ENCODE assay signal across 9 cellular contexts in the genomic region with DNA sequence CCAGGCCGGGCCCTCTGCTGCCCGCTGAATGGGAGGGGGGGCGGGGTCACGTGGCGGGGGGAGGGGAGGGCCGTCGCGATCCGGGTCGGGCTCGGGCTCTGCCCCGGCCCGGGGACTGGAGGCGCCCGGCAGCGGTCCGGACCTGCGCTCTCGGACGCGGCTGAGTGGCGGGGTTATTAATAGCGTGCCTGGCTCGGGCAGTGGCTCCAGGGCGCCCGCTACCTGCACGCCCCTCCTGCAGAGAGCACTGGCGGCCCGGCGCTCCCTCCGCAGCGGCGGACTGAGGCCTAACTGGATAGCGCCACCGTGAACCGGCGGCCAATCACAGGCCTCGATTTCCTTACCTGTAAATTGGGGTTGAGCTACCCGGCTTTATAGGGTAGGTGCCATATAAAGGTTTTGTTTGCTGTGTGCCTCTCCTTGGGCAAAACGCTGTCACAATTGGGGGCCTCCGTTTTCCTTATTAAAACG. TPM values are rescaled to one million over a fixed set of nuclear protein-coding genes. Genes with fewer than 3 reads are reported as not detected.
DNase-seq lines count a peak whose midpoint lies in the region; FAIRE-seq and TF ChIP-seq lines count a peak whose summit lies in the region.
"Had no signal": no experiment of that assay in that cellular context is flagged by ENCODE, and none has a peak within 500 bp of the region (broad histone marks: within the 10 kb centered on the region; RNA-seq: fewer than 3 reads in every experiment).

No MANE protein-coding gene starts in this region.

- H3K27ac ChIP-seq in H1 (ENCODE audit: low read depth, low read length) (no peak overlapping the region), mesenchymal stem cell (ENCODE audit: low read length, poor library complexity, severe bottlenecking) (peak overlapping the region; percentile 36), uterus (peak overlapping the region; percentile 94 to 97)

- no peak for FAIRE-seq in H1 (lab: Jason Lieb, UNC)

- H2BK15ac ChIP-seq in H1 (ENCODE audit: low read length) = 0 out of 2 replicates have a peak overlapping the region, but pooled peaks have one; percentile 92
- no peak overlapping the region for H2BK15ac ChIP-seq in mesenchymal stem cell (ENCODE audit: low read depth, poor library complexity, severe bottlenecking)

- H3K4me3 ChIP-seq in H1 (ENCODE audit: extremely low read depth in 1 of 4, insufficient read depth in 2 of 4, low read depth in 3 of 4, low read length in 4 of 4) (peak overlapping the region; percentile 22 to 62 (median 38); a peak in 7 of 8 replicates), mesenchymal stem cell (ENCODE audit: insufficient read depth in 1 of 2, low read depth in 1 of 2, low read length in 2 of 2) (peak overlapping the region; percentile 33 to 71), uterus (peak overlapping the region; percentile 15 to 48)

- intact Hi-C loops in uterus (cut with DNase I; ENCODE audit: low total_unique reads) = no loop called here

- TF ChIP-seq CTCF in H1 (IDR thresholded peaks at IDR 0.05; ENCODE audit: control extremely low read depth in 1 of 3, insufficient read depth in 1 of 3, low read depth in 1 of 3, low read length in 3 of 3) (peak in 1 of 3 experiments; percentile 17; a peak in 1 of 4 replicates), uterus (IDR thresholded peaks at IDR 0.05) (peak in 2 of 4 experiments; percentile 24 to 41)

- H3K18ac ChIP-seq in H1 (ENCODE audit: extremely low read depth, low read length) (peak overlapping the region; percentile 60; the same call in 1 of the 2 replicates), mesenchymal stem cell (ENCODE audit: low read depth in 1 of 2, low read length in 2 of 2) (peak overlapping the region; percentile 6 to 84)

- H3K4ac ChIP-seq in H1 (replicated peaks; ENCODE audit: insufficient read length, low read depth, low read length) (no peak overlapping the region), mesenchymal stem cell (ENCODE audit: low read depth in 1 of 2, low read length in 2 of 2) (peak overlapping the region in 1 of 2 experiments; percentile 56)

- no peak for TF ChIP-seq EP300 in H1 (IDR thresholded peaks at IDR 0.05; ENCODE audit: borderline replicate concordance in 1 of 2, low read depth in 2 of 2, low read length in 2 of 2)

- no peaks in the 10 kb centered on the region for H3K27me3 ChIP-seq in H1 (replicated peaks in 1 of 4; ENCODE audit: control insufficient read depth in 3 of 4, extremely low read depth in 1 of 4, insufficient read depth in 3 of 4, low read length in 3 of 4)
- no peaks in the 10 kb centered on the region for H3K27me3 ChIP-seq in mesenchymal stem cell (ENCODE audit: control insufficient read depth in 1 of 2, insufficient read depth in 1 of 2, low read length in 2 of 2)
- no peaks in the 10 kb centered on the region for H3K27me3 ChIP-seq in uterus

- no peak overlapping the region; the same call in 1 of the 2 replicates for H4K8ac ChIP-seq in H1 (ENCODE audit: extremely low read depth, insufficient read depth, low read length)
- no peak overlapping the region for H4K8ac ChIP-seq in mesenchymal stem cell (ENCODE audit: low read length)

- H2BK5ac ChIP-seq in H1 (ENCODE audit: low read depth, low read length) = peak overlapping the region; percentile 78; the same call in 1 of the 2 replicates
- no peak overlapping the region for H2BK5ac ChIP-seq in mesenchymal stem cell (ENCODE audit: low read depth, low read length, poor library complexity, severe bottlenecking)

- WGBS in H1 (ENCODE audit: extremely low coverage in 1 of 2, insufficient coverage in 1 of 2, insufficient read length in 1 of 2, insufficient replicate concordance in 2 of 2, low coverage in 1 of 2, low lambda C conversion rate in 2 of 2, missing lambda C conversion rate in 1 of 2), 2 experiments = 4% methylated on average over 15 of the region's 42 CpGs; no CpG with 5 or more reads in 1 of the 2 experiments
- WGBS in mesenchymal stem cell = 1% methylated on average over 42 of the region's 42 CpGs

- peak overlapping the region; percentile 64 to 65 for H3K4me2 ChIP-seq in H1 (ENCODE audit: insufficient read depth in 1 of 2, low read depth in 2 of 2, low read length in 2 of 2)
- peak overlapping the region; percentile 76 for H3K4me2 ChIP-seq in mesenchymal stem cell (ENCODE audit: low read length, poor library complexity, severe bottlenecking)

- H2AFZ ChIP-seq in H1 (ENCODE audit: low read length) (no peak overlapping the region), mesenchymal stem cell (ENCODE audit: low read depth, low read length) (no peak overlapping the region)

- H4K20me1 ChIP-seq in H1 (replicated peaks in 1 of 2; ENCODE audit: control insufficient read depth in 1 of 2, insufficient read depth in 2 of 2, low read length in 2 of 2) = peaks cover 2 to 20% of the 10 kb centered on the region in 2 experiments

- H2BK12ac ChIP-seq in H1 (ENCODE audit: low read depth, low read length) = 0 out of 2 replicates have a peak overlapping the region, but pooled peaks have one; percentile 53
- no peak overlapping the region for H2BK12ac ChIP-seq in mesenchymal stem cell (ENCODE audit: low read length in 2 of 2)

- H2BK120ac ChIP-seq in H1 (replicated peaks; ENCODE audit: low read depth, low read length) (no peak overlapping the region), mesenchymal stem cell (ENCODE audit: low read depth, low read length) (peak overlapping the region; percentile 95)

- peaks cover 2% of the 10 kb centered on the region; the same call in 1 of the 2 replicates for H3K23me2 ChIP-seq in H1 (ENCODE audit: low read depth, low read length)

- CTCF ChIA-PET in H1 (lab: Charles Lee; ENCODE audit: partially characterized antibody) = interaction anchor here (1.1 to 56.1 kb wide), 13 partner anchors 8 to 163 kb away, joined by 3 to 1807 read pairs (median 7); partner anchors contain the start of gene AHDC1

- H3K79me1 ChIP-seq in H1 (ENCODE audit: low read depth, low read length) = peaks cover 14% of the 10 kb centered on the region
- peaks cover 21% of the 10 kb centered on the region for H3K79me1 ChIP-seq in mesenchymal stem cell (replicated peaks; ENCODE audit: low read length, poor library complexity, severe bottlenecking)

- H4K91ac ChIP-seq in H1 (replicated peaks; ENCODE audit: insufficient read length, low read length) (no peak overlapping the region), mesenchymal stem cell (ENCODE audit: low read length) (peak overlapping the region; percentile 74)

- peaks cover 0 to 36% of the 10 kb centered on the region in 2 experiments; a peak in 2 of 4 replicates for H3K79me2 ChIP-seq in H1 (ENCODE audit: control insufficient read depth in 1 of 2, insufficient read depth in 2 of 2, low read length in 2 of 2)

- H3K23ac ChIP-seq in H1 (ENCODE audit: insufficient read length) (no peak overlapping the region), mesenchymal stem cell (ENCODE audit: low read length in 2 of 2) (peak overlapping the region in 1 of 2 experiments; percentile 84)

- peak; percentile 74 for DNase-seq in G401 (ENCODE audit: low spot score)
- peak; percentile 79 for DNase-seq in NCI-H2196 treated with DMSO at 0.1 percent for 48 hours (lab: John Stamatoyannopoulos, UW; ENCODE audit: unreplicated experiment)
- DNase-seq in H1 (ENCODE audit: low read depth in 1 of 2, low spot score in 2 of 2) = peak in 1 of 2 experiments; percentile 85
- DNase-seq in mesenchymal stem cell = peak; percentile 65
- peak; percentile 78 to 81 for DNase-seq in uterus
- no peak for DNase-seq in effector CD8-positive, alpha-beta T cell (lab: John Stamatoyannopoulos, UW)
- DNase-seq in NK-92 (lab: John Stamatoyannopoulos, UW; ENCODE audit: unreplicated experiment) = no peak
- DNase-seq in activated CD4-positive, alpha-beta T cell treated with anti-CD3 and anti-CD28 coated beads for 48 hours = no peak

- POLR2A ChIA-PET in H1 (lab: Charles Lee; ENCODE audit: partially characterized antibody) = interaction anchor here (0.6 to 25.0 kb wide), 8 partner anchors 8 to 133 kb away, joined by 3 to 355 read pairs (median 6); partner anchors contain the start of gene AHDC1

- TF ChIP-seq RAD21 in H1 (IDR thresholded peaks at IDR 0.05 in 1 of 2, conservative IDR thresholded peaks at IDR 0.05 in 1 of 2; ENCODE audit: low read depth in 2 of 2, low read length in 2 of 2) = no peak; a peak in 1 of 4 replicates

- TF ChIP-seq POLR2A in H1 (IDR thresholded peaks at IDR 0.05; ENCODE audit: control extremely low read depth in 1 of 2, low read depth in 2 of 2, low read length in 2 of 2) = peak in 1 of 2 experiments; percentile 22; a peak in 1 of 3 replicates
- no peak for TF ChIP-seq POLR2A in uterus (IDR thresholded peaks at IDR 0.05)

- no peaks in the 10 kb centered on the region for H3K9me3 ChIP-seq in H1 (ENCODE audit: insufficient read depth in 2 of 2, low read depth in 1 of 2, low read length in 1 of 2)
- H3K9me3 ChIP-seq in mesenchymal stem cell (ENCODE audit: control insufficient read depth, low read length) = no peaks in the 10 kb centered on the region
- H3K9me3 ChIP-seq in uterus = no peaks in the 10 kb centered on the region

- no peak overlapping the region for H2BK20ac ChIP-seq in H1 (ENCODE audit: low read length)

- H4K5ac ChIP-seq in H1 (ENCODE audit: insufficient read length, low read depth, low read length) = no peak overlapping the region

- H3K56ac ChIP-seq in H1 (replicated peaks; ENCODE audit: insufficient read length, low read depth, low read length) = peak overlapping the region; percentile 17

- H3K4me1 ChIP-seq in H1 (replicated peaks in 1 of 4; ENCODE audit: control insufficient read depth in 3 of 4, insufficient read depth in 4 of 4, low read length in 3 of 4) = peaks cover 36 to 48% (median 39%) of the 10 kb centered on the region in 4 experiments
- H3K4me1 ChIP-seq in mesenchymal stem cell (ENCODE audit: control insufficient read depth, insufficient read depth, low read depth, low read length) = peaks cover 55% of the 10 kb centered on the region
- H3K4me1 ChIP-seq in uterus = peaks cover 15 to 57% of the 10 kb centered on the region in 2 donors

- in situ Hi-C loops in G401 (cut with HindIII; ENCODE audit: low sequenced_read_pairs) = loop anchor here (25.0 kb wide), 1 partner anchor 164 kb away; no protein-coding TSS in a partner anchor

- peak overlapping the region in 3 of 4 experiments; percentile 54 to 81 (median 58); a peak in 4 of 7 replicates for H3K9ac ChIP-seq in H1 (replicated peaks in 1 of 4; ENCODE audit: extremely low read depth in 1 of 4, low read depth in 3 of 4, low read length in 3 of 4)
- H3K9ac ChIP-seq in mesenchymal stem cell (ENCODE audit: low read length) = peak overlapping the region; percentile 78

- H3K14ac ChIP-seq in H1 (ENCODE audit: insufficient read length) = no peak overlapping the region
- peak overlapping the region in 1 of 2 experiments; percentile 83 for H3K14ac ChIP-seq in mesenchymal stem cell (ENCODE audit: low read length in 2 of 2)

- H2AK5ac ChIP-seq in H1 (ENCODE audit: low read depth, low read length) (no peak overlapping the region), mesenchymal stem cell (ENCODE audit: low read length, severe bottlenecking) (no peak overlapping the region)

- H3K36me3 ChIP-seq in H1 (ENCODE audit: control insufficient read depth in 2 of 4, insufficient read depth in 4 of 4, low read length in 3 of 4) (no peaks in the 10 kb centered on the region), mesenchymal stem cell (ENCODE audit: control insufficient read depth in 1 of 2, insufficient read depth in 2 of 2, low read depth in 1 of 2, low read length in 2 of 2) (peaks cover 2 to 5% of the 10 kb centered on the region in 2 experiments), uterus (no peaks in the 10 kb centered on the region)

RNA-seq across cellular contexts. Expression of gene AHDC1, which starts 28.0 kb away (rescaled TPM):
- total RNA-seq in G401 (2014; rRNA removed; shearing (Covaris generic)) = 6.5 and 8.1 TPM in 2 replicates
- total RNA-seq in H1 (2021; fragmentation: NEBNext Ultra II Directional; extraction: Animal tissue kit (Norgen Biotek cat#: 25700)) = 35.1 and 39.4 TPM in 2 replicates
- polyA plus RNA-seq in H1 (2011; rRNA removed) = 4.4 and 8.6 TPM in 2 replicates
- polyA plus RNA-seq in H1 (2011; cell fraction: cytosol; rRNA removed) = 3.3 TPM
- polyA plus RNA-seq in H1 (2011; cell fraction: nucleus; rRNA removed) = 17.1 TPM
- 18.4 to 23.0 TPM (median 21.1 TPM) in 4 replicates for polyA plus RNA-seq in H1 (2012, experiment 1 of 2)
- 17.0 TPM for polyA plus RNA-seq in H1 (2012, experiment 2 of 2)
- 11.2 TPM for polyA plus RNA-seq in H1 (2013, experiment 1 of 2)
- polyA plus RNA-seq in H1 (2013, experiment 2 of 2) = 11.1 TPM
- 4.4 and 6.1 TPM in 2 replicates for polyA minus RNA-seq in H1 (2011; rRNA and poly(A)+ RNA removed)
- polyA minus RNA-seq in H1 (2011; cell fraction: cytosol; rRNA and poly(A)+ RNA removed) = 11.9 TPM
- 10.5 TPM for polyA minus RNA-seq in H1 (2011; cell fraction: nucleus; rRNA and poly(A)+ RNA removed)
- polyA plus RNA-seq in mesenchymal stem cell (2013, experiment 1 of 2) = 27.0 TPM
- polyA plus RNA-seq in mesenchymal stem cell (2013, experiment 2 of 2) = 24.1 TPM
- 100 to 1,000 TPM in 1 of 4 donors, 10 to 100 TPM in 3; 11.2 to 179 (median 50.7) TPM for total RNA-seq in uterus

RNA-seq across cellular contexts. Expression of gene FGR, which starts 59.1 kb away (rescaled TPM):
- not detected in 2 replicates for total RNA-seq in G401 (2014; rRNA removed; shearing (Covaris generic))
- 0.22 and 0.36 TPM in 2 replicates for total RNA-seq in H1 (2021; fragmentation: NEBNext Ultra II Directional; extraction: Animal tissue kit (Norgen Biotek cat#: 25700))
- polyA plus RNA-seq in H1 (2011; rRNA removed) = 0.86 and 0.95 TPM in 2 replicates
- 0.62 TPM for polyA plus RNA-seq in H1 (2011; cell fraction: cytosol; rRNA removed)
- 1.6 TPM for polyA plus RNA-seq in H1 (2011; cell fraction: nucleus; rRNA removed)
- 0.39 to 0.50 TPM (median 0.42 TPM) in 3 of 4 replicates, not detected in the other for polyA plus RNA-seq in H1 (2012, experiment 1 of 2)
- polyA plus RNA-seq in H1 (2012, experiment 2 of 2) = 0.18 TPM
- 0.34 TPM for polyA plus RNA-seq in H1 (2013, experiment 1 of 2)
- 0.33 TPM for polyA plus RNA-seq in H1 (2013, experiment 2 of 2)
- polyA minus RNA-seq in H1 (2011; rRNA and poly(A)+ RNA removed) = 0.57 and 1.2 TPM in 2 replicates
- polyA minus RNA-seq in H1 (2011; cell fraction: cytosol; rRNA and poly(A)+ RNA removed) = not detected
- 0.60 TPM for polyA minus RNA-seq in H1 (2011; cell fraction: nucleus; rRNA and poly(A)+ RNA removed)
- polyA plus RNA-seq in mesenchymal stem cell (2013, experiment 1 of 2) = 0.04 TPM
- polyA plus RNA-seq in mesenchymal stem cell (2013, experiment 2 of 2) = 0.03 TPM
- total RNA-seq in uterus = 10 to 100 TPM in 3 of 4 donors, 1 to 10 TPM in 1; 3.0 to 35.9 (median 18.8) TPM
- total RNA-seq: NCI-H460 had no signal

Comparison
In these comparisons a context has a peak if more than half of its experiments do, and no peak if none do; other contexts are left out.
1. DNase-seq: peak in G401 (single experiment), NCI-H2196 treated with DMSO at 0.1 percent for 48 hours (single experiment), mesenchymal stem cell (single experiment) and uterus (2 of 2); none in effector CD8-positive, alpha-beta T cell (single experiment), NK-92 (single experiment) and activated CD4-positive, alpha-beta T cell treated with anti-CD3 and anti-CD28 coated beads for 48 hours (single experiment).
2. Peak in every context shown above with its lines, with median percentiles within 50 percentile points of each other: H3K4me3 ChIP-seq.